Comparison of ENCODE assay signal across 2 cellular contexts in genomic region chr4:69731261-69731660, GRCh38.
TF ChIP-seq lines count a peak whose summit lies in the region.

No MANE protein-coding gene starts in this region.

TF ChIP-seq in SK-N-SH, 30 proteins besides CTCF, POLR2A, EP300 and RAD21 (continued from another document):
- TF ChIP-seq USF2 (IDR thresholded peaks at IDR 0.05; ENCODE audit: borderline replicate concordance, low read depth, low read length) (no peak), NRF1 (IDR thresholded peaks at IDR 0.05; ENCODE audit: low read depth, low read length) (no peak), SIN3A (IDR thresholded peaks at IDR 0.05; ENCODE audit: borderline replicate concordance, low read depth, low read length) (no peak), ELF1 (IDR thresholded peaks at IDR 0.05) (no peak), FOSL2 (IDR thresholded peaks at IDR 0.05; ENCODE audit: borderline replicate concordance, low read depth) (no peak), EZH2phosphoT487 (IDR thresholded peaks at IDR 0.05; ENCODE audit: borderline replicate concordance, low read depth) (no peak), TEAD4 (IDR thresholded peaks at IDR 0.05; ENCODE audit: borderline replicate concordance, insufficient read depth) (no peak), GABPA (IDR thresholded peaks at IDR 0.05; ENCODE audit: low read depth) (no peak), CHD2 (IDR thresholded peaks at IDR 0.05; ENCODE audit: low read length, partially characterized antibody) (no peak), FOXM1 (IDR thresholded peaks at IDR 0.05; ENCODE audit: low read depth) (no peak), TCF12 (IDR thresholded peaks at IDR 0.05) (no peak)

TF ChIP-seq in endothelial cell of umbilical vein, 7 proteins besides CTCF, POLR2A, EP300 and RAD21 (continued from another document):
- no peak for TF ChIP-seq MAX (IDR thresholded peaks at IDR 0.05; ENCODE audit: insufficient read depth, insufficient read length)
- no peak for TF ChIP-seq JUN (IDR thresholded peaks at IDR 0.05; ENCODE audit: borderline replicate concordance, insufficient read depth, insufficient read length, low read depth)
